In the genomic region with DNA sequence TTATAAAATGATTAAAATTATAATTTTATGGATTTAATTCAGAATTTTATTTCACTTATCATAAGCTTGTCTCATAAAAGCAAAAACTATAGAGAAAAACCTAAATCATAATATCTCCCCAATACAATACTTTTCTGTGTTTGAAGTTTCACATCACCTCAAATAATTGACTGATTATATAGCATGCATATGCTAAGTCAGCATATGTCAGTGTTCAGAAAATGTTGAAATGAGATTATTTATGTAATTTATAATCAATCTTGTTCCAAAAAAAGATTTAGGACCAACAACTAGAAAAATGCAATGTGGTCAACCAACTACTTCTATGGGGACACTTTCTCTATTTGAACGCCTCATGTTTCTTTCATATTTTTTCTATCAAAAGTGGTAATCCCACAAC, we compare ENCODE assay signal across 28 cellular contexts.
"Had no signal": no experiment of that assay in that cellular context is flagged by ENCODE, and none has a peak within 500 bp of the region (broad histone marks: within the 10 kb centered on the region; RNA-seq: fewer than 3 reads in every experiment).

No MANE protein-coding gene starts in this region.

- H3K27ac ChIP-seq: neural progenitor cell, ovary, parathyroid adenoma, psoas muscle, skin epidermis, spleen, suprapubic skin, testis, tibial artery, transverse colon, upper lobe of right lung, uterus had no signal

- DNase-seq: natural killer cell; occipital lobe; ovary; posterior cingulate gyrus; psoas muscle; right cardiac atrium; spleen; stimulated activated CD4-positive, alpha-beta T cell treated with anti-CD3 and anti-CD28 coated beads, Interleukin-12 subunit alpha, Interleukin-12 subunit beta, amount 100 ng/mL, for 4 hours; stimulated activated CD4-positive, alpha-beta T cell treated with anti-CD3 and anti-CD28 coated beads, Interleukin-1b, Interleukin-23, amount 100 ng/mL, for 48 hours; stimulated activated CD4-positive, alpha-beta T cell treated with anti-CD3 and anti-CD28 coated beads, Interleukin-4, amount 100 ng/mL, for 1 hour; stimulated activated CD4-positive, alpha-beta T cell treated with anti-CD3 and anti-CD28 coated beads, Interleukin-4, amount 100 ng/mL, for 4 hours; stimulated activated CD8-positive, alpha-beta memory T cell treated with anti-CD3 and anti-CD28 coated beads, Interleukin-4, amount 100 ng/mL, for 48 hours; stimulated activated naive CD4-positive, alpha-beta T cell; stimulated activated naive CD8-positive, alpha-beta T cell treated with anti-CD3 and anti-CD28 coated beads, Interleukin-15, amount 100 ng/mL, for 72 hours; stimulated activated naive CD8-positive, alpha-beta T cell treated with anti-CD3 and anti-CD28 coated beads, Interleukin-15, Interleukin-2, amounts not matched to agents 100 U/mL and 50 U/mL, for 24 hours; substantia nigra; testis; tibial artery; transverse colon; upper lobe of right lung; uterus had no signal

- H2AFZ ChIP-seq: neural progenitor cell, parathyroid adenoma had no signal

- H3K4me3 ChIP-seq: neural progenitor cell, ovary, psoas muscle, skin epidermis, smooth muscle cell, spleen, suprapubic skin, testis, tibial artery, transverse colon, upper lobe of right lung, uterus had no signal

- ATAC-seq: natural killer cell; psoas muscle; right cardiac atrium; sciatic nerve; stimulated activated memory B cell treated with anti-CD40 and anti-IgM and Interleukin-4, amounts not matched to agents 10 μg/mL and 1 μg/mL and 100 μg/mL, for 72 hours; stimulated activated naive CD8-positive, alpha-beta T cell treated with anti-CD3 and anti-CD28 coated beads, Interleukin-15, amount 100 ng/mL, for 72 hours; stimulated activated naive CD8-positive, alpha-beta T cell treated with anti-CD3 and anti-CD28 coated beads, Interleukin-15, Interleukin-2, amounts not matched to agents 100 U/mL and 50 U/mL, for 24 hours; upper lobe of right lung had no signal

- H3K4me2 ChIP-seq: neural progenitor cell, smooth muscle cell had no signal

- H3K9me3 ChIP-seq: ovary, psoas muscle, spleen, suprapubic skin, testis, tibial artery, transverse colon, upper lobe of right lung, uterus had no signal

- H3K27me3 ChIP-seq: neural progenitor cell, ovary, spleen, suprapubic skin, testis, tibial artery, transverse colon, upper lobe of right lung, uterus had no signal

- H3K36me3 ChIP-seq: neural progenitor cell, ovary, spleen, suprapubic skin, tibial artery, transverse colon, upper lobe of right lung, uterus had no signal

- H3K9ac ChIP-seq: neural progenitor cell, parathyroid adenoma had no signal

- H3K4me1 ChIP-seq: psoas muscle, spleen, suprapubic skin, testis, tibial artery, transverse colon, upper lobe of right lung, uterus had no signal
